16 cellular contexts compared by ENCODE assay signal in genomic region chr9:114221706-114222465, GRCh38.
"Had no signal": no experiment of that assay in that cellular context is flagged by ENCODE, and none has a peak within 500 bp of the region (broad histone marks: within the 10 kb centered on the region; RNA-seq: fewer than 3 reads in every experiment).

No MANE protein-coding gene starts in this region.

- H3K36me3 Mint-ChIP-seq: activated naive CD8-positive, alpha-beta T cell treated with anti-CD3 and anti-CD28 coated beads, Interleukin-2, amount 10 ng/mL, durations not matched to agents 7 days and 5 days; naive thymus-derived CD4-positive, alpha-beta T cell; stimulated activated memory B cell treated with anti-CD40 and anti-IgM and Interleukin-4, amounts not matched to agents 10 μg/mL and 1 μg/mL and 100 μg/mL, for 72 hours had no signal

- ATAC-seq: activated CD4-positive, alpha-beta T cell treated with anti-CD3 and anti-CD28 coated beads for 36 hours; left cardiac atrium; lower lobe of right lung; naive thymus-derived CD4-positive, alpha-beta T cell; right cardiac atrium; stimulated activated memory B cell treated with anti-CD40 and anti-IgM and Interleukin-4, amounts not matched to agents 10 μg/mL and 1 μg/mL and 100 μg/mL, for 72 hours had no signal

- H3K27ac Mint-ChIP-seq: activated CD4-positive, alpha-beta memory T cell treated with anti-CD3 and anti-CD28 coated beads, Interleukin-2, amount 10 ng/mL, durations not matched to agents 7 days and 5 days; activated CD4-positive, alpha-beta T cell treated with anti-CD3 and anti-CD28 coated beads for 36 hours; activated naive CD8-positive, alpha-beta T cell treated with anti-CD3 and anti-CD28 coated beads, Interleukin-2, amount 10 ng/mL, durations not matched to agents 7 days and 5 days; naive thymus-derived CD4-positive, alpha-beta T cell; stimulated activated memory B cell treated with anti-CD40 and anti-IgM and Interleukin-4, amounts not matched to agents 10 μg/mL and 1 μg/mL and 100 μg/mL, for 72 hours had no signal

- H3K4me1 Mint-ChIP-seq: activated CD4-positive, alpha-beta memory T cell treated with anti-CD3 and anti-CD28 coated beads, Interleukin-2, amount 10 ng/mL, durations not matched to agents 7 days and 5 days; activated CD4-positive, alpha-beta T cell treated with anti-CD3 and anti-CD28 coated beads for 36 hours; activated naive CD8-positive, alpha-beta T cell treated with anti-CD3 and anti-CD28 coated beads, Interleukin-2, amount 10 ng/mL, durations not matched to agents 7 days and 5 days; naive thymus-derived CD4-positive, alpha-beta T cell; stimulated activated memory B cell treated with anti-CD40 and anti-IgM and Interleukin-4, amounts not matched to agents 10 μg/mL and 1 μg/mL and 100 μg/mL, for 72 hours had no signal

- DNase-seq: activated CD4-positive, alpha-beta memory T cell treated with anti-CD3 and anti-CD28 coated beads, Interleukin-2, amount 10 ng/mL, durations not matched to agents 7 days and 5 days; activated CD4-positive, alpha-beta T cell treated with anti-CD3 and anti-CD28 coated beads for 36 hours; activated gamma-delta T cell treated with Interleukin-2 at 50 U/mL for 16 hours; activated naive CD8-positive, alpha-beta T cell treated with anti-CD3 and anti-CD28 coated beads, Interleukin-2, amount 10 ng/mL, durations not matched to agents 7 days and 5 days; activated T-cell treated with anti-CD3 and anti-CD28 coated beads, Interleukin-2, amount 50 U/mL, for 48 hours; anterior cingulate cortex; effector memory CD4-positive, alpha-beta T cell; erythroblast; hippocampal formation; left cardiac atrium; lower lobe of right lung; naive thymus-derived CD4-positive, alpha-beta T cell; substantia nigra; trophoblast cell had no signal

- H3K27me3 Mint-ChIP-seq: activated CD4-positive, alpha-beta memory T cell treated with anti-CD3 and anti-CD28 coated beads, Interleukin-2, amount 10 ng/mL, durations not matched to agents 7 days and 5 days; activated naive CD8-positive, alpha-beta T cell treated with anti-CD3 and anti-CD28 coated beads, Interleukin-2, amount 10 ng/mL, durations not matched to agents 7 days and 5 days had no signal

- H3K9me3 Mint-ChIP-seq: activated CD4-positive, alpha-beta memory T cell treated with anti-CD3 and anti-CD28 coated beads, Interleukin-2, amount 10 ng/mL, durations not matched to agents 7 days and 5 days; activated naive CD8-positive, alpha-beta T cell treated with anti-CD3 and anti-CD28 coated beads, Interleukin-2, amount 10 ng/mL, durations not matched to agents 7 days and 5 days; naive thymus-derived CD4-positive, alpha-beta T cell; stimulated activated memory B cell treated with anti-CD40 and anti-IgM and Interleukin-4, amounts not matched to agents 10 μg/mL and 1 μg/mL and 100 μg/mL, for 72 hours had no signal

- H3K4me3 Mint-ChIP-seq: activated CD4-positive, alpha-beta memory T cell treated with anti-CD3 and anti-CD28 coated beads, Interleukin-2, amount 10 ng/mL, durations not matched to agents 7 days and 5 days; activated CD4-positive, alpha-beta T cell treated with anti-CD3 and anti-CD28 coated beads for 36 hours; activated naive CD8-positive, alpha-beta T cell treated with anti-CD3 and anti-CD28 coated beads, Interleukin-2, amount 10 ng/mL, durations not matched to agents 7 days and 5 days; naive thymus-derived CD4-positive, alpha-beta T cell; stimulated activated memory B cell treated with anti-CD40 and anti-IgM and Interleukin-4, amounts not matched to agents 10 μg/mL and 1 μg/mL and 100 μg/mL, for 72 hours had no signal
